Comparison of ENCODE assay signal across 18 cellular contexts in the genomic region with DNA sequence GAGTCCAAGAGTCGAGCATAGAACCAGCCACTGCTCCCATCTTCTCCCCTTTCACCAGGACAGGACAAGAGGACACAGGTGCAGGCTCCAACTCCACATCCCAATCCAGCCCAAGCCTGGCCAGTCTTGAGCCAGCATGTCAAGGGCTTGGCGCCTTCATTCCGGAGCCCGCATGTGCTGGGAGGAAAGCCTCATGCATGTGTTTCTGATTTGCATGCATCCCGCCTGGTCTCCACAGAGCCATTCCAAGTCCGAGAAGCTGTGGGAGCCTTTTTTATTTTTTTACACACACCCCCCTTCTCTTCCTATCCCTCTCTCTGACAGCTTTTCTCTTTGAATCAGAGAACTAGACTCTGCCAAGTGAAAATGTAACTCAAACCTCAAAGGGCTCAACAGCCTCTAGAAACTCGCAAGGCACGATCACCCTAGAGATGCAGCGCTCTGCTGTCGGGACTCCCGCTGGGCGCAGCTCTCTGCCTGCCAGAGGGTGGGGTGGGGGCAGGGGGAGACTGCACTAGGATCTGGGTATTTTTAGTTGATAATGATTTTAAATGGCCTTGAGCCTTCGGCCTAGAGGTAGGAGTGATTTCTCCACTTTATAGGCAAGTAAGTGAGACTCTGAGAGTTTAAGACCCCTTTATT. TPM values are rescaled to one million over a fixed set of nuclear protein-coding genes. Genes with fewer than 3 reads are reported as not detected.
DNase-seq lines count a peak whose midpoint lies in the region; ATAC-seq, FAIRE-seq and TF ChIP-seq lines count a peak whose summit lies in the region.
"Had no signal": no experiment of that assay in that cellular context is flagged by ENCODE, and none has a peak within 500 bp of the region (broad histone marks: within the 10 kb centered on the region; RNA-seq: fewer than 3 reads in every experiment).

No MANE protein-coding gene starts in this region.

- H3K4me2 ChIP-seq in SK-N-SH (no peak overlapping the region), H1 (ENCODE audit: insufficient read depth in 1 of 2, low read depth in 2 of 2, low read length in 2 of 2) (no peak overlapping the region), neuronal stem cell (ENCODE audit: insufficient read depth, low read length, poor library complexity, severe bottlenecking) (no peak overlapping the region)

- no peaks in the 10 kb centered on the region for H3K9me2 ChIP-seq in SK-N-SH

- H4K91ac ChIP-seq in H1 (replicated peaks; ENCODE audit: insufficient read length, low read length), result no peak overlapping the region
- no peak overlapping the region for H4K91ac ChIP-seq in neuronal stem cell (ENCODE audit: low read depth, low read length, poor library complexity)

- DNase-seq in NCI-H1092 treated with DMSO at 0.1 percent for 48 hours (lab: John Stamatoyannopoulos, UW), result peak; percentile 2
- DNase-seq in NCI-H1092 (lab: John Stamatoyannopoulos, UW), result no peak
- no peak for DNase-seq in SK-N-SH
- DNase-seq in H1 (ENCODE audit: low read depth in 1 of 2, low spot score in 2 of 2), result no peak
- no peak for DNase-seq in neuronal stem cell (ENCODE audit: low spot score)
- no peak for DNase-seq in adrenal gland
- DNase-seq in sciatic nerve (ENCODE audit: low spot score), result no peak
- DNase-seq: 8988T, AML-193, GDM1, NCI-H1436 treated with DMSO at 0.1 percent for 48 hours, NCI-H2081 treated with DMSO at 0.1 percent for 48 hours, NCI-H82, Peyer's patch, SHP77 had no signal

- no peak for TF ChIP-seq RAD21 in SK-N-SH (IDR thresholded peaks at IDR 0.05; ENCODE audit: low read length)
- TF ChIP-seq RAD21 in H1 (IDR thresholded peaks at IDR 0.05 in 1 of 2, conservative IDR thresholded peaks at IDR 0.05 in 1 of 2; ENCODE audit: low read depth in 2 of 2, low read length in 2 of 2), result no peak

- H2AK5ac ChIP-seq in H1 (ENCODE audit: low read depth, low read length), result no peak overlapping the region
- H2AK5ac ChIP-seq in neuronal stem cell (ENCODE audit: low read depth, low read length), result no peak overlapping the region

- peaks cover 4% of the 10 kb centered on the region; the same call in 1 of the 2 replicates for H3K27me3 ChIP-seq in SK-N-SH (ENCODE audit: insufficient read depth)
- no peaks in the 10 kb centered on the region; a peak in 1 of 7 replicates for H3K27me3 ChIP-seq in H1 (replicated peaks in 1 of 4; ENCODE audit: control insufficient read depth in 3 of 4, extremely low read depth in 1 of 4, insufficient read depth in 3 of 4, low read length in 3 of 4)
- no peaks in the 10 kb centered on the region for H3K27me3 ChIP-seq in neuronal stem cell (ENCODE audit: control insufficient read depth in 3 of 3, insufficient read depth in 3 of 3, low read depth in 1 of 3, low read length in 3 of 3)
- no peaks in the 10 kb centered on the region for H3K27me3 ChIP-seq in adrenal gland
- H3K27me3 ChIP-seq: Peyer's patch had no signal

- H3K79me1 ChIP-seq in H1 (ENCODE audit: low read depth, low read length) (no peaks in the 10 kb centered on the region), neuronal stem cell (ENCODE audit: low read depth, low read length) (no peaks in the 10 kb centered on the region)

- no peak overlapping the region for H2BK120ac ChIP-seq in H1 (replicated peaks; ENCODE audit: low read depth, low read length)
- peak overlapping the region; percentile 6 for H2BK120ac ChIP-seq in neuronal stem cell (ENCODE audit: low read depth, low read length)

- H2BK12ac ChIP-seq in H1 (ENCODE audit: low read depth, low read length) (no peak overlapping the region), neuronal stem cell (ENCODE audit: low read length) (no peak overlapping the region)

- H3K79me2 ChIP-seq in SK-N-SH (ENCODE audit: insufficient read depth) (no peaks in the 10 kb centered on the region), H1 (ENCODE audit: control insufficient read depth in 1 of 2, insufficient read depth in 2 of 2, low read length in 2 of 2) (no peaks in the 10 kb centered on the region)

- POLR2A ChIA-PET in SK-N-SH (lab: Yijun Ruan, JAX), result no interaction called here
- POLR2A ChIA-PET in H1 (lab: Charles Lee; ENCODE audit: partially characterized antibody), result no interaction called here

- H2BK20ac ChIP-seq in H1 (ENCODE audit: low read length), result no peak overlapping the region

- no peaks in the 10 kb centered on the region for H3K9me3 ChIP-seq in SK-N-SH
- H3K9me3 ChIP-seq in H1 (ENCODE audit: insufficient read depth in 2 of 2, low read depth in 1 of 2, low read length in 1 of 2), result no peaks in the 10 kb centered on the region
- no peaks in the 10 kb centered on the region for H3K9me3 ChIP-seq in neuronal stem cell (replicated peaks in 1 of 2; ENCODE audit: control insufficient read depth in 2 of 2, insufficient read depth in 1 of 2, low read depth in 1 of 2, low read length in 2 of 2)
- no peaks in the 10 kb centered on the region for H3K9me3 ChIP-seq in adrenal gland (replicated peaks in 1 of 3)
- H3K9me3 ChIP-seq: Peyer's patch had no signal

- H3K23ac ChIP-seq in H1 (ENCODE audit: insufficient read length), result no peak overlapping the region
- no peak overlapping the region for H3K23ac ChIP-seq in neuronal stem cell (ENCODE audit: low read depth, low read length, poor library complexity)

- H3K36me3 ChIP-seq in SK-N-SH (replicated peaks in 1 of 2; ENCODE audit: control insufficient read depth in 1 of 2, insufficient read depth in 2 of 2, low read length in 1 of 2) (no peaks in the 10 kb centered on the region), H1 (ENCODE audit: control insufficient read depth in 2 of 4, insufficient read depth in 4 of 4, low read length in 3 of 4) (no peaks in the 10 kb centered on the region), neuronal stem cell (replicated peaks in 1 of 2; ENCODE audit: control insufficient read depth in 2 of 2, insufficient read depth in 2 of 2, low read length in 2 of 2) (no peaks in the 10 kb centered on the region), adrenal gland (replicated peaks in 1 of 2) (no peaks in the 10 kb centered on the region)
- H3K36me3 ChIP-seq: Peyer's patch had no signal

- no peak overlapping the region for H3K56ac ChIP-seq in H1 (replicated peaks; ENCODE audit: insufficient read length, low read depth, low read length)

- 25% methylated on average over 13 of the region's 13 CpGs for WGBS in SK-N-SH (ENCODE audit: low lambda C conversion rate)
- WGBS in H1 (ENCODE audit: extremely low coverage in 1 of 2, insufficient coverage in 1 of 2, insufficient read length in 1 of 2, insufficient replicate concordance in 2 of 2, low coverage in 1 of 2, low lambda C conversion rate in 2 of 2, missing lambda C conversion rate in 1 of 2), 2 experiments, result 89% methylated on average over 13 of the region's 13 CpGs; no CpG with 5 or more reads in 1 of the 2 experiments
- no CpG with 5 or more reads among the region's 13 CpGs for WGBS in neuronal stem cell (ENCODE audit: extremely low coverage in 2 of 2, insufficient read length in 2 of 2, insufficient replicate concordance in 1 of 2), 2 donors
- 49 to 64% (median 58%) methylated on average over 10 to 13 of the region's 13 CpGs for WGBS in adrenal gland, 4 donors

- peaks cover 2% of the 10 kb centered on the region; the same call in 1 of the 2 replicates for H3K23me2 ChIP-seq in H1 (ENCODE audit: low read depth, low read length)

- CTCF ChIA-PET in SK-N-SH (lab: Yijun Ruan, JAX) (interaction anchor here (0.8 to 1.4 kb wide), 2 partner anchors 15 to 19 kb away, joined by 3 read pairs; no protein-coding TSS in a partner anchor), H1 (lab: Charles Lee; ENCODE audit: partially characterized antibody) (interaction anchor here (0.8 to 5.3 kb wide), 7 partner anchors 9 to 77 kb away, joined by 3 to 33 read pairs (median 5); no protein-coding TSS in a partner anchor)

- H3K4me3 ChIP-seq in SK-N-SH (ENCODE audit: low read depth in 2 of 2, low read length in 1 of 2), result no peak overlapping the region
- H3K4me3 ChIP-seq in H1 (ENCODE audit: extremely low read depth in 1 of 4, insufficient read depth in 2 of 4, low read depth in 3 of 4, low read length in 4 of 4), result no peak overlapping the region
- H3K4me3 ChIP-seq in neuronal stem cell (ENCODE audit: low read length in 2 of 2), result no peak overlapping the region
- H3K4me3 ChIP-seq in adrenal gland, result no peak overlapping the region
- H3K4me3 ChIP-seq: Peyer's patch had no signal

- H3K18ac ChIP-seq in H1 (ENCODE audit: extremely low read depth, low read length) (no peak overlapping the region), neuronal stem cell (ENCODE audit: low read length) (peak overlapping the region; percentile 2)

- H2BK5ac ChIP-seq in H1 (ENCODE audit: low read depth, low read length), result no peak overlapping the region
- no peak overlapping the region for H2BK5ac ChIP-seq in neuronal stem cell (ENCODE audit: low read length)

- no peak for TF ChIP-seq EP300 in SK-N-SH (IDR thresholded peaks at IDR 0.05; ENCODE audit: borderline replicate concordance in 1 of 2, low read depth in 1 of 2, low read length in 1 of 2)
- no peak for TF ChIP-seq EP300 in H1 (IDR thresholded peaks at IDR 0.05; ENCODE audit: borderline replicate concordance in 1 of 2, low read depth in 2 of 2, low read length in 2 of 2)

- TF ChIP-seq POLR2A in H1 (IDR thresholded peaks at IDR 0.05; ENCODE audit: control extremely low read depth in 1 of 2, low read depth in 2 of 2, low read length in 2 of 2) (no peak), adrenal gland (IDR thresholded peaks at IDR 0.05) (no peak)

- H4K8ac ChIP-seq in H1 (ENCODE audit: extremely low read depth, insufficient read depth, low read length) (no peak overlapping the region), neuronal stem cell (ENCODE audit: low read depth, low read length) (no peak overlapping the region)

- no peak for ATAC-seq in HG03457 (IDR thresholded peaks at IDR 0.05; ENCODE audit: unreplicated experiment)
- ATAC-seq in sciatic nerve, result no peak
- ATAC-seq: HepG2 had no signal

- H3K27ac ChIP-seq in SK-N-SH (ENCODE audit: low read depth in 2 of 2, low read length in 1 of 2) (no peak overlapping the region), H1 (ENCODE audit: low read depth, low read length) (no peak overlapping the region), neuronal stem cell (replicated peaks; ENCODE audit: low read length) (no peak overlapping the region), adrenal gland (no peak overlapping the region)
- H3K27ac ChIP-seq: Peyer's patch had no signal

- H3K9ac ChIP-seq in SK-N-SH, result no peak overlapping the region
- H3K9ac ChIP-seq in H1 (replicated peaks in 1 of 4; ENCODE audit: extremely low read depth in 1 of 4, low read depth in 3 of 4, low read length in 3 of 4), result no peak overlapping the region
- no peak overlapping the region for H3K9ac ChIP-seq in neuronal stem cell (ENCODE audit: low read depth, low read length, poor library complexity)

- H3K4me1 ChIP-seq in SK-N-SH (ENCODE audit: control insufficient read depth in 1 of 2, insufficient read depth in 2 of 2, low read depth in 1 of 2, low read length in 1 of 2), result 0 out of 4 replicates have a peak, but pooled peaks cover 0 to 7% of the 10 kb centered on the region in 2 experiments
- peaks cover 0 to 2% (median 0%) of the 10 kb centered on the region in 4 experiments; a peak in 1 of 7 replicates for H3K4me1 ChIP-seq in H1 (replicated peaks in 1 of 4; ENCODE audit: control insufficient read depth in 3 of 4, insufficient read depth in 4 of 4, low read length in 3 of 4)
- H3K4me1 ChIP-seq in neuronal stem cell (ENCODE audit: control insufficient read depth in 2 of 2, insufficient read depth in 1 of 2, low read depth in 1 of 2, low read length in 2 of 2), result peaks cover 0 to 2% of the 10 kb centered on the region in 2 donors
- no peaks in the 10 kb centered on the region for H3K4me1 ChIP-seq in adrenal gland (replicated peaks in 1 of 2)
- H3K4me1 ChIP-seq: Peyer's patch had no signal

- H3F3A ChIP-seq in SK-N-SH (replicated peaks; ENCODE audit: insufficient read depth), result peaks cover 17% of the 10 kb centered on the region

- H4K20me1 ChIP-seq in SK-N-SH (ENCODE audit: insufficient read depth) (no peaks in the 10 kb centered on the region), H1 (replicated peaks in 1 of 2; ENCODE audit: control insufficient read depth in 1 of 2, insufficient read depth in 2 of 2, low read length in 2 of 2) (no peaks in the 10 kb centered on the region)

- intact Hi-C loops in adrenal gland (cut with DNase I), result no loop called here
- intact Hi-C loops in sciatic nerve (cut with DNase I), result no loop called here

- H2BK15ac ChIP-seq in H1 (ENCODE audit: low read length), result no peak overlapping the region
- H2BK15ac ChIP-seq in neuronal stem cell (ENCODE audit: low read length), result no peak overlapping the region

- TF ChIP-seq CTCF in SK-N-SH (IDR thresholded peaks at IDR 0.05) (no peak), H1 (IDR thresholded peaks at IDR 0.05; ENCODE audit: control extremely low read depth in 1 of 3, insufficient read depth in 1 of 3, low read depth in 1 of 3, low read length in 3 of 3) (no peak), adrenal gland (IDR thresholded peaks at IDR 0.05) (no peak)

- FAIRE-seq in H1 (lab: Jason Lieb, UNC), result no peak
- FAIRE-seq: H54, HepG2 had no signal

- no peak overlapping the region for H4K5ac ChIP-seq in H1 (ENCODE audit: insufficient read length, low read depth, low read length)

- H3K4ac ChIP-seq in H1 (replicated peaks; ENCODE audit: insufficient read length, low read depth, low read length) (no peak overlapping the region), neuronal stem cell (ENCODE audit: low read length) (no peak overlapping the region)

- H3K14ac ChIP-seq in H1 (ENCODE audit: insufficient read length), result no peak overlapping the region
- H3K14ac ChIP-seq in neuronal stem cell (ENCODE audit: low read length), result no peak overlapping the region

- H2AFZ ChIP-seq in SK-N-SH (ENCODE audit: low read depth), result no peak overlapping the region
- H2AFZ ChIP-seq in H1 (ENCODE audit: low read length), result no peak overlapping the region
- H2AFZ ChIP-seq in neuronal stem cell (ENCODE audit: low read length), result no peak overlapping the region

RNA-seq across cellular contexts. Expression of gene NOG, which starts 45.2 kb away (rescaled TPM):
- polyA plus RNA-seq in SK-N-SH (2012; rRNA removed), result 3.1 and 3.2 TPM in 2 replicates
- polyA plus RNA-seq in SK-N-SH (2012; cell fraction: cytosol; rRNA removed), result 1.4 and 2.7 TPM in 2 replicates
- 2.5 and 2.7 TPM in 2 replicates for polyA plus RNA-seq in SK-N-SH (2012; cell fraction: nucleus; rRNA removed)
- total RNA-seq in H1 (2021; fragmentation: NEBNext Ultra II Directional; extraction: Animal tissue kit (Norgen Biotek cat#: 25700)), result 0.23 and 0.35 TPM in 2 replicates
- polyA plus RNA-seq in H1 (2011; rRNA removed), result 0.35 and 0.58 TPM in 2 replicates
- polyA plus RNA-seq in H1 (2011; cell fraction: cytosol; rRNA removed), result 0.28 TPM
- 0.37 TPM for polyA plus RNA-seq in H1 (2011; cell fraction: nucleus; rRNA removed)
- 0.12 to 0.30 TPM (median 0.25 TPM) in 4 replicates for polyA plus RNA-seq in H1 (2012, experiment 1 of 2)
- polyA plus RNA-seq in H1 (2012, experiment 2 of 2), result 0.16 TPM
- 0.14 TPM for polyA plus RNA-seq in H1 (2013, experiment 1 of 2)
- polyA plus RNA-seq in H1 (2013, experiment 2 of 2), result 0.15 TPM
- 0.13 TPM in 1 of 2 replicates, not detected in the other for polyA minus RNA-seq in H1 (2011; rRNA and poly(A)+ RNA removed)
- 0.81 TPM for polyA minus RNA-seq in H1 (2011; cell fraction: cytosol; rRNA and poly(A)+ RNA removed)
- 0.40 TPM for polyA minus RNA-seq in H1 (2011; cell fraction: nucleus; rRNA and poly(A)+ RNA removed)
- 4.6 TPM for polyA plus RNA-seq in neuronal stem cell (2013, experiment 1 of 2)
- 4.7 TPM for polyA plus RNA-seq in neuronal stem cell (2013, experiment 2 of 2)
- total RNA-seq in adrenal gland, result under 1 TPM in 1 of 8 donors, not detected in 7; 0.14 TPM
- under 1 TPM in 2 of 3 donors, not detected in 1; 0.16 to 0.57 TPM for polyA plus RNA-seq in adrenal gland
- 5.3 TPM for total RNA-seq in sciatic nerve
- total RNA-seq: HepG2 had no signal
- polyA plus RNA-seq: HepG2 had no signal
